In genomic region chr4:78611215-78611558, GRCh38 we compare ENCODE assay signal across 16 cellular contexts. TPM values are rescaled to one million over a fixed set of nuclear protein-coding genes. Genes with fewer than 3 reads are reported as not detected.
"Had no signal": no experiment of that assay in that cellular context is flagged by ENCODE, and none has a peak within 500 bp of the region (broad histone marks: within the 10 kb centered on the region; RNA-seq: fewer than 3 reads in every experiment).

No MANE protein-coding gene starts in this region.

- H3K4me3 ChIP-seq: lower lobe of right lung, skin epidermis had no signal

- H3K9me3 ChIP-seq: lower lobe of right lung had no signal

- H3K36me3 Mint-ChIP-seq: activated CD4-positive, alpha-beta memory T cell treated with anti-CD3 and anti-CD28 coated beads for 36 hours had no signal

- H3K27ac ChIP-seq: lower lobe of right lung, skin epidermis had no signal

- H3K4me3 Mint-ChIP-seq: activated CD4-positive, alpha-beta memory T cell treated with anti-CD3 and anti-CD28 coated beads for 36 hours; activated T-helper 1 cell treated with anti-CD3 and anti-CD28 coated beads, Interleukin-12 subunit alpha, Interleukin-12 subunit beta, Interleukin-2, Interleukin-4 antibody, amounts not matched to agents 30 ng/mL and 10 ng/mL and 1 ng/mL, durations not matched to agents 14 hours and 24 hours and 36 hours; immature natural killer cell; T-helper 17 cell had no signal

- H3K27me3 Mint-ChIP-seq: activated CD4-positive, alpha-beta memory T cell treated with anti-CD3 and anti-CD28 coated beads for 36 hours; T-helper 17 cell had no signal

- DNase-seq: activated CD4-positive, alpha-beta memory T cell treated with anti-CD3 and anti-CD28 coated beads for 36 hours; activated CD8-positive, alpha-beta memory T cell treated with anti-CD3 and anti-CD28 coated beads, Interleukin-2, amount 50 U/mL, for 4 hours; activated naive CD4-positive, alpha-beta T cell treated with Interleukin-2 at 50 U/mL for 16 hours; amygdala; cerebellar nuclear complex; dermis blood vessel endothelial cell; immature natural killer cell; left cardiac atrium; lower lobe of right lung; midbrain; posterior cingulate gyrus; T-helper 17 cell; trophoblast cell had no signal

- ATAC-seq: esophagus mucosa, left cardiac atrium had no signal

- H3K27ac Mint-ChIP-seq: activated CD4-positive, alpha-beta memory T cell treated with anti-CD3 and anti-CD28 coated beads for 36 hours; activated T-helper 1 cell treated with anti-CD3 and anti-CD28 coated beads, Interleukin-12 subunit alpha, Interleukin-12 subunit beta, Interleukin-2, Interleukin-4 antibody, amounts not matched to agents 30 ng/mL and 10 ng/mL and 1 ng/mL, durations not matched to agents 14 hours and 24 hours and 36 hours; T-helper 17 cell had no signal

- H3K9me3 Mint-ChIP-seq: activated CD4-positive, alpha-beta memory T cell treated with anti-CD3 and anti-CD28 coated beads for 36 hours; activated T-helper 1 cell treated with anti-CD3 and anti-CD28 coated beads, Interleukin-12 subunit alpha, Interleukin-12 subunit beta, Interleukin-2, Interleukin-4 antibody, amounts not matched to agents 30 ng/mL and 10 ng/mL and 1 ng/mL, durations not matched to agents 14 hours and 24 hours and 36 hours had no signal

RNA-seq across cellular contexts. Expression of gene ANXA3, which starts 59.6 kb away (rescaled TPM):
- total RNA-seq: activated CD4-positive, alpha-beta memory T cell treated with anti-CD3 and anti-CD28 coated beads for 36 hours had no signal
- polyA plus RNA-seq: immature natural killer cell had no signal
